ENCODE assay signal across 8 cellular contexts in the genomic region with DNA sequence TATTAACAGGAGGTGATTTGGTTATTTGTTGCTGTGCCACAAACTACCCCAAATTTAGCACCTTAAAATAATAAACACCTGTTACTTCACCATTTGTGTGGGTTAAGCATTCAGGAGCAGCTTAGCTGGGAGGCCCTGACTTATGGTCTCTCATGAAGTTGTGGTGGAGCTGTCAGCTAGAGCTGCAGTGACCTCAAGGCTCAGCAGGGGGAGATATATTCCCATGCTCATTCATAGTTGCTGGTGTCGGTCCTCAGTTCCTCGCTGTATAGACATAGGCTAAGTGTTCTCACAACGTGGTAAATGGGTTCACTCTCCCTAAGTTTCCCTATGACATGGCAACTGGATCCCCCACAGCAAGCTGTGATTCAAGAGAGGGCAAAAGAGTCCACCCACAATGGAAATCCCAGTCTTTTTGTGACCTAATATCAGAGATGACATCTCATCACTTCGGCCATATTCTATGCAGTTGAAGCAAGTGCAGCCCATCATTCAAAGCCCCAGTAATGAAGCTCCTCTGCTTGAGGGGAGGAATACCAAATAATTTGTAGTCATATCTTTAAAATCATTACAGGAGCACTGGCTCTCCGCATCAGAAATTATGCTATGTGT. TPM values are rescaled to one million over a fixed set of nuclear protein-coding genes. Genes with fewer than 3 reads are reported as not detected.
A peak's percentile ranks its signal among the peaks of the same experiment; 100 is the strongest.
DNase-seq lines count a peak whose midpoint lies in the region; ATAC-seq and TF ChIP-seq lines count a peak whose summit lies in the region.

No MANE protein-coding gene starts in this region.

- intact Hi-C loops in left colon (cut with DNase I, micrococcal nuclease): loop anchor here in 1 of 2 donors (10.0 kb wide), 1 partner anchor 256 kb away; no protein-coding TSS in a partner anchor

- in situ Hi-C loops in G401 (cut with HindIII; ENCODE audit: low sequenced_read_pairs) (loop anchor here (25.0 kb wide), 1 partner anchor 259 kb away; no protein-coding TSS in a partner anchor), astrocyte of the spinal cord (cut with HindIII; ENCODE audit: low sequenced_read_pairs) (no loop called here)

- H3K27ac ChIP-seq in 22Rv1: no peak overlapping the region

- TF ChIP-seq CTCF in 22Rv1 (IDR thresholded peaks at IDR 0.05) (peak; percentile 95), astrocyte of the spinal cord (IDR thresholded peaks at IDR 0.05; ENCODE audit: low read depth, low read length) (peak; percentile 85)

- ATAC-seq in HG03025 (IDR thresholded peaks at IDR 0.05; ENCODE audit: low FRiP score, unreplicated experiment) (peak; percentile 87), left colon (peak; percentile 77)

- DNase-seq in G401 (ENCODE audit: low spot score): peak; percentile 9
- DNase-seq in NOMO-1 (lab: John Stamatoyannopoulos, UW; ENCODE audit: unreplicated experiment in 2 of 2): peak; percentile 7 to 18
- DNase-seq in astrocyte of the spinal cord (ENCODE audit: low read depth, low spot score): peak; percentile 54
- DNase-seq in left colon: peak in 1 of 2 donors; percentile 35
- DNase-seq in superior temporal gyrus (ENCODE audit: extremely low spot score): peak; percentile 20
- DNase-seq in NCI-H2107 treated with DMSO at 0.1 percent for 48 hours (lab: John Stamatoyannopoulos, UW; ENCODE audit: unreplicated experiment): no peak

- H3K4me3 ChIP-seq in astrocyte of the spinal cord (ENCODE audit: low read depth, low read length): no peak overlapping the region

RNA-seq across cellular contexts. Expression of gene PRB3, which starts 41.1 kb away (rescaled TPM):
- total RNA-seq in G401 (2014; rRNA removed; shearing (Covaris generic)): not detected in 2 replicates
- total RNA-seq in left colon: not detected

RNA-seq across cellular contexts. Expression of gene TAS2R42, which starts 41.6 kb away (rescaled TPM):
- not detected in 2 replicates for total RNA-seq in G401 (2014; rRNA removed; shearing (Covaris generic))
- not detected for total RNA-seq in left colon

RNA-seq across cellular contexts. Expression of gene SMIM10L1, which starts 57.4 kb away (rescaled TPM):
- 10.3 and 11.4 TPM in 2 replicates for total RNA-seq in G401 (2014; rRNA removed; shearing (Covaris generic))
- total RNA-seq in left colon: 1 to 10 TPM; 7.6 to 8.1 TPM
